23 cellular contexts compared by ENCODE assay signal in the genomic region with DNA sequence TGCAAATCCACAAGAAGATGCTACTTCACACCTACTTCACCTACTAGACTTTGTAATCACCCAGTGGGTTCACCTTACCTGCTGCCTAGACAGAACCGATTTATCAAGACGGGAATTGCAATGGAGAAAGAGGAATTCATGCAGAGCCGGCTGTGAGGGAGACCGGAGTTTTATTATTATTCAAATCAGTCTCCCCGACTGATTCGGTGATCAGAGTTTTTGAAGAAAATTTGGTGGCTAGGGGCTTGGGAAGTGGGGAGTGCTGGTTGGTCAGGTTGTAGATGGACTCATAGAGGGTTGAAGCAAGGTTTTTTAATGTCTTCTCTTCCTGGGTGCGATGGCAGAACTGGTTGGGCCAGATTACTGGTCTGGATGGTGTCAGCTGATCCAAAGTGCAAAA. TPM values are rescaled to one million over a fixed set of nuclear protein-coding genes. Genes with fewer than 3 reads are reported as not detected.
DNase-seq lines count a peak whose midpoint lies in the region; ATAC-seq and TF ChIP-seq lines count a peak whose summit lies in the region.
"Had no signal": no experiment of that assay in that cellular context is flagged by ENCODE, and none has a peak within 500 bp of the region (broad histone marks: within the 10 kb centered on the region; RNA-seq: fewer than 3 reads in every experiment).

No MANE protein-coding gene starts in this region.

- TF ChIP-seq CTCF in CD4-positive, alpha-beta T cell (IDR thresholded peaks at IDR 0.05): no peak
- TF ChIP-seq CTCF in CD8-positive, alpha-beta T cell (IDR thresholded peaks at IDR 0.05): no peak
- no peak for TF ChIP-seq CTCF in mesothelial cell of epicardium (IDR thresholded peaks at IDR 0.05; ENCODE audit: unreplicated experiment)

- no peaks in the 10 kb centered on the region for H3K27me3 Mint-ChIP-seq in CD4-positive, alpha-beta T cell
- no peaks in the 10 kb centered on the region for H3K27me3 Mint-ChIP-seq in CD8-positive, alpha-beta T cell (ENCODE audit: low read depth)
- no peaks in the 10 kb centered on the region for H3K27me3 Mint-ChIP-seq in activated T-helper 2 cell treated with anti-CD3 and anti-CD28 coated beads, Interferon-gamma antibody, Interleukin-2, Interleukin-4, amounts not matched to agents 10 μg/mL and 5 μg/mL and 100 μg/mL, durations not matched to agents 14 hours and 24 hours and 36 hours (ENCODE audit: low read depth)
- H3K27me3 Mint-ChIP-seq in mesothelial cell of epicardium (ENCODE audit: low read depth): no peaks in the 10 kb centered on the region
- H3K27me3 Mint-ChIP-seq: central memory CD8-positive, alpha-beta T cell had no signal

- POLR2A ChIA-PET in CD4-positive, alpha-beta T cell (lab: Charles Lee): interaction anchor here (0.6 to 0.9 kb wide), 2 partner anchors 9 to 15 kb away, joined by 3 to 4 read pairs; no protein-coding TSS in a partner anchor
- POLR2A ChIA-PET in CD8-positive, alpha-beta T cell (lab: Charles Lee): no interaction called here

- H3K27ac Mint-ChIP-seq in CD4-positive, alpha-beta T cell: peak overlapping the region; percentile 68
- H3K27ac Mint-ChIP-seq in CD8-positive, alpha-beta T cell: peak overlapping the region; percentile 64
- peak overlapping the region; percentile 4 for H3K27ac Mint-ChIP-seq in activated T-helper 2 cell treated with anti-CD3 and anti-CD28 coated beads, Interferon-gamma antibody, Interleukin-2, Interleukin-4, amounts not matched to agents 10 μg/mL and 5 μg/mL and 100 μg/mL, durations not matched to agents 14 hours and 24 hours and 36 hours
- H3K27ac Mint-ChIP-seq in mesothelial cell of epicardium: peak overlapping the region; percentile 65
- H3K27ac Mint-ChIP-seq: HFFc6 had no signal

- no peak overlapping the region for H3K27ac ChIP-seq in CD4-positive, alpha-beta T cell (ENCODE audit: low read depth, low read length)
- no peak overlapping the region for H3K27ac ChIP-seq in CD8-positive, alpha-beta T cell (ENCODE audit: low read depth, low read length)
- H3K27ac ChIP-seq: lower lobe of right lung, parathyroid adenoma, right atrium auricular region, SJSA1, upper lobe of right lung had no signal

- peaks cover 2% of the 10 kb centered on the region for H3K4me1 ChIP-seq in CD8-positive, alpha-beta T cell (ENCODE audit: insufficient read depth, low read length)
- H3K4me1 ChIP-seq: lower lobe of right lung, parathyroid adenoma, right atrium auricular region, upper lobe of right lung had no signal

- no peak overlapping the region for H3K4me3 ChIP-seq in CD8-positive, alpha-beta T cell (ENCODE audit: low read depth, low read length)
- H3K4me3 ChIP-seq: lower lobe of right lung, mucosa of descending colon, right atrium auricular region, SJSA1, upper lobe of right lung had no signal

- no peaks in the 10 kb centered on the region for H3K9me3 Mint-ChIP-seq in CD4-positive, alpha-beta T cell
- H3K9me3 Mint-ChIP-seq in CD8-positive, alpha-beta T cell: no peaks in the 10 kb centered on the region
- H3K9me3 Mint-ChIP-seq in activated T-helper 2 cell treated with anti-CD3 and anti-CD28 coated beads, Interferon-gamma antibody, Interleukin-2, Interleukin-4, amounts not matched to agents 10 μg/mL and 5 μg/mL and 100 μg/mL, durations not matched to agents 14 hours and 24 hours and 36 hours: no peaks in the 10 kb centered on the region
- H3K9me3 Mint-ChIP-seq in mesothelial cell of epicardium: peaks cover 3% of the 10 kb centered on the region
- H3K9me3 Mint-ChIP-seq: central memory CD8-positive, alpha-beta T cell; HFFc6 had no signal

- peaks cover 26% of the 10 kb centered on the region for H3K4me1 Mint-ChIP-seq in CD4-positive, alpha-beta T cell (ENCODE audit: low read depth)
- peaks cover 39% of the 10 kb centered on the region for H3K4me1 Mint-ChIP-seq in CD8-positive, alpha-beta T cell (ENCODE audit: low read depth)
- peaks cover 41% of the 10 kb centered on the region for H3K4me1 Mint-ChIP-seq in activated T-helper 2 cell treated with anti-CD3 and anti-CD28 coated beads, Interferon-gamma antibody, Interleukin-2, Interleukin-4, amounts not matched to agents 10 μg/mL and 5 μg/mL and 100 μg/mL, durations not matched to agents 14 hours and 24 hours and 36 hours (ENCODE audit: low read depth)
- peaks cover 14% of the 10 kb centered on the region for H3K4me1 Mint-ChIP-seq in mesothelial cell of epicardium

- no peak overlapping the region for H3K4me3 Mint-ChIP-seq in CD4-positive, alpha-beta T cell
- no peak overlapping the region for H3K4me3 Mint-ChIP-seq in CD8-positive, alpha-beta T cell
- no peak overlapping the region for H3K4me3 Mint-ChIP-seq in activated T-helper 2 cell treated with anti-CD3 and anti-CD28 coated beads, Interferon-gamma antibody, Interleukin-2, Interleukin-4, amounts not matched to agents 10 μg/mL and 5 μg/mL and 100 μg/mL, durations not matched to agents 14 hours and 24 hours and 36 hours (ENCODE audit: low read depth)
- no peak overlapping the region for H3K4me3 Mint-ChIP-seq in mesothelial cell of epicardium
- H3K4me3 Mint-ChIP-seq: central memory CD8-positive, alpha-beta T cell; HFFc6 had no signal

- H3K36me3 Mint-ChIP-seq in CD4-positive, alpha-beta T cell (ENCODE audit: low read depth): peaks cover 86% of the 10 kb centered on the region
- H3K36me3 Mint-ChIP-seq in CD8-positive, alpha-beta T cell: peaks cover 70% of the 10 kb centered on the region
- H3K36me3 Mint-ChIP-seq in activated T-helper 2 cell treated with anti-CD3 and anti-CD28 coated beads, Interferon-gamma antibody, Interleukin-2, Interleukin-4, amounts not matched to agents 10 μg/mL and 5 μg/mL and 100 μg/mL, durations not matched to agents 14 hours and 24 hours and 36 hours (ENCODE audit: low read depth): peaks cover 84% of the 10 kb centered on the region
- peaks cover 47% of the 10 kb centered on the region for H3K36me3 Mint-ChIP-seq in mesothelial cell of epicardium

- H3K36me3 ChIP-seq in CD8-positive, alpha-beta T cell (ENCODE audit: insufficient read depth, low read length): peaks cover 8% of the 10 kb centered on the region

- intact Hi-C loops in CD4-positive, alpha-beta T cell (cut with DNase I, micrococcal nuclease): no loop called here
- intact Hi-C loops in CD8-positive, alpha-beta T cell (cut with DNase I, micrococcal nuclease): loop anchor here (5.0 to 10.0 kb wide), 2 partner anchors 34 to 1853 kb away; a partner anchor contains a TSS
- intact Hi-C loops in activated T-helper 2 cell treated with anti-CD3 and anti-CD28 coated beads, Interferon-gamma antibody, Interleukin-2, Interleukin-4, amounts not matched to agents 10 μg/mL and 5 μg/mL and 100 μg/mL, durations not matched to agents 14 hours and 24 hours and 36 hours (cut with micrococcal nuclease): no loop called here

- no peaks in the 10 kb centered on the region for H3K27me3 ChIP-seq in CD4-positive, alpha-beta T cell (ENCODE audit: control insufficient read depth, insufficient read depth, low read length)
- H3K27me3 ChIP-seq in CD8-positive, alpha-beta T cell (ENCODE audit: insufficient read depth, low read length): no peaks in the 10 kb centered on the region
- H3K27me3 ChIP-seq: right atrium auricular region, SJSA1, upper lobe of right lung had no signal

- DNase-seq in CD4-positive, alpha-beta T cell: no peak
- peak in 1 of 7 experiments; percentile 23 for DNase-seq in CD8-positive, alpha-beta T cell
- DNase-seq in activated T-helper 2 cell treated with anti-CD3 and anti-CD28 coated beads, Interferon-gamma antibody, Interleukin-2, Interleukin-4, amounts not matched to agents 10 μg/mL and 5 μg/mL and 100 μg/mL, durations not matched to agents 14 hours and 24 hours and 36 hours (ENCODE audit: low spot score): no peak
- DNase-seq in mesothelial cell of epicardium (ENCODE audit: low spot score in 2 of 2, unreplicated experiment in 2 of 2) (no peak), NCI-H1092 (lab: John Stamatoyannopoulos, UW) (no peak)
- DNase-seq: C1 segment of cervical spinal cord; HFFc6; kidney; lower lobe of right lung; mucosa of descending colon; NCI-H1436 treated with DMSO at 0.1 percent for 48 hours; NCI-H345; stimulated activated CD4-positive, alpha-beta T cell treated with anti-CD3 and anti-CD28 coated beads, Interleukin-2, amount 100 ng/mL, for 24 hours; upper lobe of right lung had no signal

- H3K9me3 ChIP-seq in CD4-positive, alpha-beta T cell (ENCODE audit: control insufficient read depth, low read length): no peaks in the 10 kb centered on the region
- no peaks in the 10 kb centered on the region for H3K9me3 ChIP-seq in CD8-positive, alpha-beta T cell (ENCODE audit: low read length)
- H3K9me3 ChIP-seq: lower lobe of right lung, mucosa of descending colon, right atrium auricular region, SJSA1, upper lobe of right lung had no signal

- CTCF ChIA-PET in CD4-positive, alpha-beta T cell (lab: Charles Lee): no interaction called here
- CTCF ChIA-PET in CD8-positive, alpha-beta T cell (lab: Charles Lee): no interaction called here

- ATAC-seq in CD4-positive, alpha-beta T cell (ENCODE audit: poor library complexity): no peak
- no peak for ATAC-seq in CD8-positive, alpha-beta T cell
- ATAC-seq in GM18520 (IDR thresholded peaks at IDR 0.05; ENCODE audit: unreplicated experiment) (no peak), GM19395 (IDR thresholded peaks at IDR 0.05; ENCODE audit: unreplicated experiment) (no peak)
- ATAC-seq: activated CD4-positive, CD25-positive, alpha-beta regulatory T cell treated with anti-CD3 and anti-CD28 coated beads, Interleukin-2, amount 50 U/mL, for 24 hours; lower lobe of right lung; mucosa of descending colon; upper lobe of right lung had no signal

RNA-seq across cellular contexts. Expression of a gene that starts 23.4 kb away (rescaled TPM):
- 100 to 1,000 TPM; 133 to 138 TPM for total RNA-seq in CD4-positive, alpha-beta T cell
- total RNA-seq in CD8-positive, alpha-beta T cell: 100 to 1,000 TPM; 169 to 174 TPM
- 318 and 326 TPM in 2 replicates for total RNA-seq in activated T-helper 2 cell treated with anti-CD3 and anti-CD28 coated beads, Interferon-gamma antibody, Interleukin-2, Interleukin-4, amounts not matched to agents 10 μg/mL and 5 μg/mL and 100 μg/mL, durations not matched to agents 14 hours and 24 hours and 36 hours
- 82.1 to 94.3 TPM (median 87.4 TPM) in 3 replicates for total RNA-seq in mesothelial cell of epicardium

RNA-seq across cellular contexts. Expression of a gene that starts 57.8 kb away (rescaled TPM):
- total RNA-seq in CD4-positive, alpha-beta T cell: not detected
- total RNA-seq in CD8-positive, alpha-beta T cell: not detected
- not detected in 2 replicates for total RNA-seq in activated T-helper 2 cell treated with anti-CD3 and anti-CD28 coated beads, Interferon-gamma antibody, Interleukin-2, Interleukin-4, amounts not matched to agents 10 μg/mL and 5 μg/mL and 100 μg/mL, durations not matched to agents 14 hours and 24 hours and 36 hours
- 0.34 to 0.54 TPM (median 0.40 TPM) in 3 replicates for total RNA-seq in mesothelial cell of epicardium
- total RNA-seq: dermis microvascular lymphatic vessel endothelial cell; HFFc6; right atrium auricular region; T-helper 1 cell treated with Interleukin-12 subunit alpha and Interleukin-12 subunit beta and Interleukin-4 antibody, amounts not matched to agents 30 ng/mL and 1 ng/mL, for 36 hours had no signal

Comparison
In these comparisons a context has a peak if more than half of its experiments do, and no peak if none do; other contexts are left out.
1. H3K27ac Mint-ChIP-seq: peak in every context shown above with its lines; median percentile 68 in CD4-positive, alpha-beta T cell; 65 in mesothelial cell of epicardium; 64 in CD8-positive, alpha-beta T cell; 4 in activated T-helper 2 cell treated with anti-CD3 and anti-CD28 coated beads, Interferon-gamma antibody, Interleukin-2, Interleukin-4, amounts not matched to agents 10 μg/mL and 5 μg/mL and 100 μg/mL, durations not matched to agents 14 hours and 24 hours and 36 hours.
2. intact Hi-C loops: an anchor here in CD8-positive, alpha-beta T cell (5.0 to 10.0 kb wide); none called in CD4-positive, alpha-beta T cell and activated T-helper 2 cell treated with anti-CD3 and anti-CD28 coated beads, Interferon-gamma antibody, Interleukin-2, Interleukin-4, amounts not matched to agents 10 μg/mL and 5 μg/mL and 100 μg/mL, durations not matched to agents 14 hours and 24 hours and 36 hours.